19 cellular contexts compared by ENCODE assay signal in the genomic region with DNA sequence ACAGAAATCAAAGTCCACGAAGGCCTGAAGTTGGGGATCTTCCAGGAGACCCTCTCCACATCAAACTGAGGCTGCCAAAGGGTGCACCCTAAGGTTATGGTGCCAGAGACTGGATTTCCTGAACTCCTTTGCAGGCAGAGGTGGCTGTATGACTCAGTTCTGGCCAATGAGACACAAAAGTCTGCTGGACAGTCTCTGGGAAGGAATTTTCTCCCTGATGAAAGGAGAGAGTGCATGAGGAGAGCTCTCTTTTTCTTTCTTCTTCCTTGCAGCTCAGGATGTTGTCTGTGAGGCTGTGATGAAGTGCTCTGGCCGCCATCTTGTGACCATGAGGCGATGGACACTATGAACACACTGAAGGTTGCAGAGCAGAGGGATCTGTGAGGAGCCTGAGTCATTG.
DNase-seq lines count a peak whose midpoint lies in the region; ATAC-seq, FAIRE-seq and TF ChIP-seq lines count a peak whose summit lies in the region.
"Had no signal": no experiment of that assay in that cellular context is flagged by ENCODE, and none has a peak within 500 bp of the region (broad histone marks: within the 10 kb centered on the region; RNA-seq: fewer than 3 reads in every experiment).

No MANE protein-coding gene starts in this region.

- H3K4me2 ChIP-seq in astrocyte (ENCODE audit: low read length) = no peak overlapping the region
- H3K4me2 ChIP-seq: BLaER1 had no signal

- H3K36me3 Mint-ChIP-seq in astrocyte (ENCODE audit: low read depth, unreplicated experiment) = no peaks in the 10 kb centered on the region
- H3K36me3 Mint-ChIP-seq: T-cell had no signal

- H3K27ac Mint-ChIP-seq in astrocyte (ENCODE audit: unreplicated experiment) = no peak overlapping the region
- H3K27ac Mint-ChIP-seq: T-cell had no signal

- peaks cover 20% of the 10 kb centered on the region for H3K4me1 ChIP-seq in astrocyte (ENCODE audit: insufficient read depth, low read length)
- H3K4me1 ChIP-seq: BLaER1 had no signal

- DNase-seq in ELR (ENCODE audit: low read depth) (peak; percentile 54), HT1080 (ENCODE audit: low read depth) (peak; percentile 34), astrocyte (ENCODE audit: low read depth) (peak; percentile 26), iris pigment epithelial cell (ENCODE audit: low read depth) (peak; percentile 35), NCI-H2029 (lab: John Stamatoyannopoulos, UW) (no peak), medulla oblongata (ENCODE audit: extremely low spot score) (no peak)
- DNase-seq in stimulated activated CD4-positive, alpha-beta T cell treated with anti-CD3 and anti-CD28 coated beads, Interleukin-12 subunit alpha, Interleukin-12 subunit beta, amount 100 ng/mL, for 4 hours = no peak
- DNase-seq: HCEC 1CT, KG1, MG63, NCI-H1105 treated with DMSO at 0.1 percent for 48 hours, NCI-H187 treated with DMSO at 0.1 percent for 48 hours, NCI-H2171, T-cell had no signal

- no peaks in the 10 kb centered on the region for H4K20me1 ChIP-seq in astrocyte (ENCODE audit: insufficient read depth, low read length)
- H4K20me1 ChIP-seq: BLaER1 had no signal

- ATAC-seq in HG03442 (IDR thresholded peaks at IDR 0.05; ENCODE audit: unreplicated experiment) = no peak
- ATAC-seq: T-cell had no signal

- H3K27me3 Mint-ChIP-seq in astrocyte (ENCODE audit: low read depth, unreplicated experiment) = peaks cover 14% of the 10 kb centered on the region

- no peaks in the 10 kb centered on the region for H3K27me3 ChIP-seq in astrocyte (ENCODE audit: insufficient read depth, low read length)
- H3K27me3 ChIP-seq: BLaER1, MG63, SJSA1 had no signal

- H3K9me3 Mint-ChIP-seq in astrocyte (ENCODE audit: unreplicated experiment) = no peaks in the 10 kb centered on the region
- H3K9me3 Mint-ChIP-seq: T-cell had no signal

- H3K4me3 ChIP-seq in astrocyte (ENCODE audit: insufficient read depth, low read depth, low read length) = no peak overlapping the region
- H3K4me3 ChIP-seq: BLaER1, MG63, SJSA1 had no signal

- no peak overlapping the region for H3K9ac ChIP-seq in astrocyte (ENCODE audit: low read length)
- H3K9ac ChIP-seq: BLaER1 had no signal

- H3K36me3 ChIP-seq in astrocyte (ENCODE audit: insufficient read depth, low read length) = no peaks in the 10 kb centered on the region
- H3K36me3 ChIP-seq: BLaER1, MG63, SJSA1 had no signal

- H3K4me1 Mint-ChIP-seq in astrocyte (ENCODE audit: low read depth, unreplicated experiment) = peaks cover 16% of the 10 kb centered on the region

- H3K4me3 Mint-ChIP-seq in astrocyte (ENCODE audit: unreplicated experiment) = no peak overlapping the region
- H3K4me3 Mint-ChIP-seq: T-cell had no signal

- FAIRE-seq in astrocyte (lab: Jason Lieb, UNC) = no peak
- FAIRE-seq: GM18507 had no signal

- no peak for TF ChIP-seq CTCF in astrocyte (IDR thresholded peaks at IDR 0.05; ENCODE audit: insufficient read depth, low read depth, low read length)

- no peaks in the 10 kb centered on the region for H3K79me2 ChIP-seq in astrocyte (ENCODE audit: insufficient read depth, low read length)

- peak overlapping the region; percentile 30 for H2AFZ ChIP-seq in astrocyte (ENCODE audit: low read depth, low read length)

- H3K27ac ChIP-seq in astrocyte (ENCODE audit: low read depth, low read length) = no peak overlapping the region
- H3K27ac ChIP-seq: BLaER1, RWPE1, SJSA1 had no signal

- H3K9me3 ChIP-seq in astrocyte (ENCODE audit: insufficient read depth, low read depth, low read length) = no peaks in the 10 kb centered on the region
- H3K9me3 ChIP-seq: BLaER1, MG63, SJSA1 had no signal

Comparison
In these comparisons a context has a peak if more than half of its experiments do, and no peak if none do; other contexts are left out.
1. DNase-seq: peak in ELR (single experiment), HT1080 (single experiment), astrocyte (single experiment) and iris pigment epithelial cell (single experiment); none in NCI-H2029 (single experiment), medulla oblongata (single experiment) and stimulated activated CD4-positive, alpha-beta T cell treated with anti-CD3 and anti-CD28 coated beads, Interleukin-12 subunit alpha, Interleukin-12 subunit beta, amount 100 ng/mL, for 4 hours (single experiment).